ENCODE assay signal across 20 cellular contexts in genomic region chr7:92705831-92706230, GRCh38.
A peak's percentile ranks its signal among the peaks of the same experiment; 100 is the strongest.
DNase-seq lines count a peak whose midpoint lies in the region; ATAC-seq, FAIRE-seq and TF ChIP-seq lines count a peak whose summit lies in the region.
"Had no signal": no experiment of that assay in that cellular context is flagged by ENCODE, and none has a peak within 500 bp of the region (broad histone marks: within the 10 kb centered on the region; RNA-seq: fewer than 3 reads in every experiment).

No MANE protein-coding gene starts in this region.

- ATAC-seq in activated CD4-positive, alpha-beta T cell treated with anti-CD3 and anti-CD28 coated beads for 36 hours: no peak
- no peak for ATAC-seq in HG03521 (IDR thresholded peaks at IDR 0.05; ENCODE audit: unreplicated experiment)

- WGBS in mammary epithelial cell (ENCODE audit: low coverage, missing lambda C conversion rate): 92% methylated on average over 1 of the region's 1 CpG
- WGBS in stomach, 5 donors: 86 to 91% (median 90%) methylated on average over 1 of the region's 1 CpG

- H3K9me3 ChIP-seq in mammary epithelial cell (replicated peaks; ENCODE audit: insufficient read depth, low read length) (peaks cover 3% of the 10 kb centered on the region), stomach (no peaks in the 10 kb centered on the region)

- H3K27ac Mint-ChIP-seq in activated CD4-positive, alpha-beta T cell treated with anti-CD3 and anti-CD28 coated beads for 36 hours: peak overlapping the region; percentile 57
- no peak overlapping the region for H3K27ac Mint-ChIP-seq in MCF 10A (ENCODE audit: low read depth, unreplicated experiment)

- peaks cover 52% of the 10 kb centered on the region for H3K4me1 Mint-ChIP-seq in activated CD4-positive, alpha-beta T cell treated with anti-CD3 and anti-CD28 coated beads for 36 hours
- H3K4me1 Mint-ChIP-seq in MCF 10A (ENCODE audit: insufficient read depth, unreplicated experiment): peaks cover 23% of the 10 kb centered on the region

- DNase-seq in activated CD4-positive, alpha-beta T cell treated with anti-CD3 and anti-CD28 coated beads for 36 hours: no peak
- DNase-seq in activated CD4-positive, alpha-beta T cell treated with anti-CD3 and anti-CD28 coated beads for 48 hours: no peak
- DNase-seq in mammary epithelial cell: peak; percentile 68
- DNase-seq in MCF 10A (ENCODE audit: unreplicated experiment): no peak
- peak; percentile 44 for DNase-seq in glomerular visceral epithelial cell (ENCODE audit: extremely low spot score)
- no peak for DNase-seq in stomach
- no peak for DNase-seq in urothelium cell line (ENCODE audit: low spot score)
- DNase-seq: AML-193, NCI-H1105 treated with DMSO at 0.1 percent for 48 hours, NCI-H1694, NCI-H2227 treated with DMSO at 0.1 percent for 48 hours, NCI-H510A treated with DMSO at 0.1 percent for 48 hours, RPMI8226 had no signal

- peak overlapping the region; percentile 61 for H3K27ac ChIP-seq in mammary epithelial cell (ENCODE audit: insufficient read depth, low read depth, low read length)
- peak overlapping the region in 4 of 5 donors; percentile 32 to 77 (median 72) for H3K27ac ChIP-seq in stomach
- H3K27ac ChIP-seq: 22Rv1, C4-2B had no signal

- H3K36me3 ChIP-seq in mammary epithelial cell (ENCODE audit: insufficient read depth, low read length): peaks cover 4% of the 10 kb centered on the region
- no peaks in the 10 kb centered on the region for H3K36me3 ChIP-seq in stomach

- no peak overlapping the region for H3K4me3 Mint-ChIP-seq in activated CD4-positive, alpha-beta T cell treated with anti-CD3 and anti-CD28 coated beads for 36 hours
- H3K4me3 Mint-ChIP-seq in MCF 10A (ENCODE audit: unreplicated experiment): no peak overlapping the region

- no peak for TF ChIP-seq CTCF in mammary epithelial cell (conservative IDR thresholded peaks at IDR 0.05 in 1 of 2, IDR thresholded peaks at IDR 0.05 in 1 of 2; ENCODE audit: extremely low read depth in 1 of 2, insufficient read depth in 1 of 2, low read depth in 1 of 2, low read length in 2 of 2)
- TF ChIP-seq CTCF in MCF 10A (IDR thresholded peaks at IDR 0.05; ENCODE audit: unreplicated experiment): no peak
- no peak for TF ChIP-seq CTCF in stomach (IDR thresholded peaks at IDR 0.05)

- no peak for TF ChIP-seq POLR2A in stomach (IDR thresholded peaks at IDR 0.05)

- H3K4me1 ChIP-seq in mammary epithelial cell (ENCODE audit: insufficient read depth, low read length) (peaks cover 39% of the 10 kb centered on the region), stomach (peaks cover 0 to 11% (median 0%) of the 10 kb centered on the region in 4 donors)

- H3K36me3 Mint-ChIP-seq in activated CD4-positive, alpha-beta T cell treated with anti-CD3 and anti-CD28 coated beads for 36 hours (ENCODE audit: low read depth): peaks cover 37% of the 10 kb centered on the region
- H3K36me3 Mint-ChIP-seq in MCF 10A (ENCODE audit: insufficient read depth, unreplicated experiment): peaks cover 19% of the 10 kb centered on the region

- no peaks in the 10 kb centered on the region for H4K20me1 ChIP-seq in mammary epithelial cell (ENCODE audit: insufficient read depth, low read length)

- no peak overlapping the region for H2AFZ ChIP-seq in mammary epithelial cell (ENCODE audit: low read depth, low read length)

- H3K4me2 ChIP-seq in mammary epithelial cell (ENCODE audit: insufficient read depth, low read depth, low read length): no peak overlapping the region

- dilution Hi-C loops in mammary epithelial cell (cut with HindIII; ENCODE audit: low sequenced_read_pairs): no loop called here

- H3K79me2 ChIP-seq in mammary epithelial cell (ENCODE audit: insufficient read depth, low read length): peaks cover 75% of the 10 kb centered on the region

- TF ChIP-seq EP300 in stomach (IDR thresholded peaks at IDR 0.05): no peak

- H3K27me3 Mint-ChIP-seq in activated CD4-positive, alpha-beta T cell treated with anti-CD3 and anti-CD28 coated beads for 36 hours: no peaks in the 10 kb centered on the region
- H3K27me3 Mint-ChIP-seq in MCF 10A (ENCODE audit: insufficient read depth, unreplicated experiment): no peaks in the 10 kb centered on the region

- FAIRE-seq in urothelium cell line (lab: Jason Lieb, UNC): no peak
- FAIRE-seq: D721Med, GM12892, GM18507, H1 had no signal

- CTCF ChIA-PET in activated CD4-positive, alpha-beta T cell treated with anti-CD3 and anti-CD28 coated beads for 36 hours (lab: Charles Lee): interaction anchor here (0.6 to 2.0 kb wide), 5 partner anchors 10 to 127 kb away, joined by 3 to 12 read pairs (median 3); no protein-coding TSS in a partner anchor
- CTCF ChIA-PET in mammary epithelial cell (lab: Charles Lee; ENCODE audit: low non-redundant PET) (no interaction called here), MCF 10A (lab: Yijun Ruan, JAX) (interaction anchor here (0.5 to 1.2 kb wide), 3 partner anchors 10 to 177 kb away, joined by 3 to 4 read pairs (median 4); partner anchors contain the start of gene RBM48)

- H3K9ac ChIP-seq in mammary epithelial cell (ENCODE audit: insufficient read depth, low read length): no peak overlapping the region

- peaks cover 2% of the 10 kb centered on the region for H3K9me3 Mint-ChIP-seq in activated CD4-positive, alpha-beta T cell treated with anti-CD3 and anti-CD28 coated beads for 36 hours (ENCODE audit: low read depth)
- H3K9me3 Mint-ChIP-seq in MCF 10A (ENCODE audit: unreplicated experiment): peaks cover 12% of the 10 kb centered on the region

- POLR2A ChIA-PET in activated CD4-positive, alpha-beta T cell treated with anti-CD3 and anti-CD28 coated beads for 36 hours (lab: Charles Lee): interaction anchor here (0.5 to 1.5 kb wide), 3 partner anchors 74 to 108 kb away, joined by 4 to 5 read pairs (median 4); no protein-coding TSS in a partner anchor
- POLR2A ChIA-PET in MCF 10A (lab: Yijun Ruan, JAX): interaction anchor here (1.2 to 1.4 kb wide), 2 partner anchors 10 kb away, joined by 3 to 5 read pairs; no protein-coding TSS in a partner anchor

- BruUV-seq in mammary epithelial cell (replicated peaks; lab: Mats Ljungman, UMichigan) (no TSS peak), MCF 10A (replicated peaks; lab: Mats Ljungman, UMichigan) (no TSS peak)

- H3K27me3 ChIP-seq in mammary epithelial cell (ENCODE audit: insufficient read depth, low read length): no peaks in the 10 kb centered on the region
- H3K27me3 ChIP-seq in stomach: no peaks in the 10 kb centered on the region

- H3K4me3 ChIP-seq in mammary epithelial cell (replicated peaks in 1 of 3; ENCODE audit: insufficient read depth in 1 of 3, low read depth in 2 of 3, low read length in 3 of 3) (no peak overlapping the region), stomach (no peak overlapping the region)

- intact Hi-C loops in activated CD4-positive, alpha-beta T cell treated with anti-CD3 and anti-CD28 coated beads for 36 hours (cut with DNase I, micrococcal nuclease): loop anchor here (1.0 to 5.0 kb wide), 5 partner anchors 15 to 411 kb away; partner anchors contain the start of gene SAMD9 (in 1 of the 2)
- intact Hi-C loops in mammary epithelial cell (cut with micrococcal nuclease) (no loop called here), MCF 10A (cut with micrococcal nuclease) (no loop called here), stomach (cut with DNase I; ENCODE audit: low total_unique reads) (no loop called here)

- in situ Hi-C loops in mammary epithelial cell (cut with MboI; ENCODE audit: low sequenced_read_pairs in 2 of 2): no loop called here

Comparison
In these comparisons a context has a peak if more than half of its experiments do, and no peak if none do; other contexts are left out.
1. DNase-seq: peak in mammary epithelial cell (single experiment) and glomerular visceral epithelial cell (single experiment); none in activated CD4-positive, alpha-beta T cell treated with anti-CD3 and anti-CD28 coated beads for 36 hours (single experiment), activated CD4-positive, alpha-beta T cell treated with anti-CD3 and anti-CD28 coated beads for 48 hours (single experiment), MCF 10A (single experiment), stomach (single experiment) and urothelium cell line (single experiment).
2. intact Hi-C loops: an anchor here in activated CD4-positive, alpha-beta T cell treated with anti-CD3 and anti-CD28 coated beads for 36 hours (1.0 to 5.0 kb wide); none called in mammary epithelial cell, MCF 10A and stomach.